9 cellular contexts compared by ENCODE assay signal in genomic region chr11:78229106-78229505, GRCh38.
"Had no signal": no experiment of that assay in that cellular context is flagged by ENCODE, and none has a peak within 500 bp of the region (broad histone marks: within the 10 kb centered on the region; RNA-seq: fewer than 3 reads in every experiment).

No MANE protein-coding gene starts in this region.

- H3K4me3 Mint-ChIP-seq: activated naive CD4-positive, alpha-beta T cell treated with anti-CD3 and anti-CD28 coated beads, Interleukin-2, amount 50 U/mL, for 24 hours had no signal

- H3K9me3 Mint-ChIP-seq: activated naive CD4-positive, alpha-beta T cell treated with anti-CD3 and anti-CD28 coated beads, Interleukin-2, amount 50 U/mL, for 24 hours had no signal

- H3K36me3 ChIP-seq: pancreas had no signal

- H3K27ac ChIP-seq: brain microvascular endothelial cell, esophagus squamous epithelium, pancreas had no signal

- H3K36me3 Mint-ChIP-seq: activated naive CD4-positive, alpha-beta T cell treated with anti-CD3 and anti-CD28 coated beads, Interleukin-2, amount 50 U/mL, for 24 hours had no signal

- H3K27me3 ChIP-seq: brain microvascular endothelial cell, esophagus squamous epithelium, heart left ventricle, left lung, pancreas, upper lobe of left lung had no signal

- H3K4me3 ChIP-seq: esophagus squamous epithelium, heart left ventricle, left lung, pancreas, upper lobe of left lung had no signal

- DNase-seq: activated CD4-positive, alpha-beta T cell treated with anti-CD3 and anti-CD28 coated beads for 4 hours; esophagus squamous epithelium; left lung; stimulated activated CD4-positive, alpha-beta T cell treated with anti-CD3 and anti-CD28 coated beads, Interleukin-4, amount 100 ng/mL, for 4 hours; upper lobe of left lung had no signal

- H3K27me3 Mint-ChIP-seq: activated naive CD4-positive, alpha-beta T cell treated with anti-CD3 and anti-CD28 coated beads, Interleukin-2, amount 50 U/mL, for 24 hours had no signal

- H3K9me3 ChIP-seq: esophagus squamous epithelium, heart left ventricle, left lung, pancreas, upper lobe of left lung had no signal

- H3K27ac Mint-ChIP-seq: activated naive CD4-positive, alpha-beta T cell treated with anti-CD3 and anti-CD28 coated beads, Interleukin-2, amount 50 U/mL, for 24 hours had no signal

- H3K4me1 ChIP-seq: pancreas had no signal
